Comparison of ENCODE assay signal across 8 cellular contexts in the genomic region with DNA sequence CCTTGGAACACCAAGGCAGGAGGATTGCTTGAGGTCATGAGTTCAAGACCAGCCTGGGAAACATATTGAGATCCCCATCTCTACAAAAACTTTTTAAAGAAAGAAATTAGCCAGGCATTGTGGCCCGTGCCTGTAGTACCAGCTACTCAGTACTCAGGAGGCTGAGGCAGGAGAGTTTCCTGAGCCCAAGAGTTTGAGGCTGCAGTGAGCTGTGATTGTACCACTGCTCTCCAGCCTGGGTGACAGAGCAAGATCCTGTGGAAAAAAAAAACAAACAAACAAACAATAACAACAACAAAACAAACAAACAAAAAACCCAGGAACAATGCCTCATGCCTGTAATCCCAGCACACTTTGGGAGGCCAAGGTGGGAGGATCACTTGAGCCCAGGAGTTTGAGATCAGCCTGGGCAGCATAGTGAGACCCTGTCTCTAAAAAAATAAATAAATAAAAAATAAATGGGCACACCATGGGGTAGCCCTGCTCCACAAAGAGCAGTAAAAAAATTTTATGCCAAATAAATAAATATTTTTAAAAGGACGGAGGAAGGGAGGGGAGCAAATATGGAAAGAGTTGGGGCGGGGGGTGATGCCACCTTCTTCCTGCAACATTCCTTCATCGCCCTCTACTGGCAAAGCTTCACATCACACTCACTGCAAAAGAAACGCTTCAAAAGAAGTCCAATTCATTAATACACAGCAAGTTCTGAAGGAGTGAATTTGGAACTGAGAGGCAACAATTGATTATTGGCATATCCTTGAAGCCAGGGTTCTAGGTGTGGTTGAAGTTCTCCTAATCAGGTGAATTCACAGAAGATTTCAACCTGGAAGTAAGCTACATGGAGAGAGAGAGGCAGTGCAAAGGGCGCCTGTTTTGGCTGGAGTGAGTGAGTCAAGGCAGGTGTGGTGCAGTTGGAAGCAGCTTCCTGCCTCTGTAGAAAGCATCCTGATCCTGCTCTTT. TPM values are rescaled to one million over a fixed set of nuclear protein-coding genes. Genes with fewer than 3 reads are reported as not detected.
DNase-seq lines count a peak whose midpoint lies in the region; ATAC-seq and TF ChIP-seq lines count a peak whose summit lies in the region.

No MANE protein-coding gene starts in this region.

- 32 to 33% methylated on average over 6 of the region's 6 CpGs for WGBS in heart right ventricle, 2 donors

- TF ChIP-seq CTCF in heart right ventricle (IDR thresholded peaks at IDR 0.05), result peak; percentile 76 to 92 (median 87)

- no peak overlapping the region for H3K27ac ChIP-seq in heart right ventricle

- no peaks in the 10 kb centered on the region for H3K9me3 ChIP-seq in heart right ventricle

- peaks cover 0 to 15% (median 0%) of the 10 kb centered on the region in 9 donors for H3K4me1 ChIP-seq in heart right ventricle

- H3K27me3 ChIP-seq in heart right ventricle, result peaks cover 0 to 3% (median 0%) of the 10 kb centered on the region in 7 donors

- no peaks in the 10 kb centered on the region for H3K36me3 ChIP-seq in heart right ventricle

- DNase-seq in NCI-H446 (lab: John Stamatoyannopoulos, UW) (peak; percentile 17 to 43), NCI-H446 treated with DMSO at 0.1 percent for 48 hours (lab: John Stamatoyannopoulos, UW) (no peak), HUDEP-2 (lab: John Stamatoyannopoulos, UW; ENCODE audit: unreplicated experiment in 76 of 76) (peak in 60 of 76 experiments; percentile 4 to 75 (median 40)), SK-N-DZ (ENCODE audit: low spot score) (peak; percentile 56), heart right ventricle (peak in 1 of 2 donors; percentile 74), sciatic nerve (ENCODE audit: low spot score) (peak; percentile 75)
- peak; percentile 69 for DNase-seq in activated naive CD4-positive, alpha-beta T cell treated with anti-CD3 and anti-CD28 coated beads, Interleukin-2, amount 50 U/mL, for 16 hours

- H3K4me3 ChIP-seq in heart right ventricle, result no peak overlapping the region

- peak; percentile 34 to 76 (median 54) for ATAC-seq in heart right ventricle
- ATAC-seq in sciatic nerve, result peak; percentile 77
- no peak for ATAC-seq in GM18907 (IDR thresholded peaks at IDR 0.05; ENCODE audit: unreplicated experiment)

- intact Hi-C loops in heart right ventricle (cut with DNase I) (loop anchor here in 9 of 10 donors (2.0 to 10.0 kb wide), 8 partner anchors 38 to 425 kb away; a partner anchor contains a TSS), sciatic nerve (cut with DNase I) (loop anchor here (5.0 to 10.0 kb wide), 2 partner anchors 65 to 417 kb away; no protein-coding TSS in a partner anchor)

RNA-seq across cellular contexts. Expression of a gene that starts 8.8 kb away (rescaled TPM):
- polyA plus RNA-seq in SK-N-DZ (2014; cell fraction: cytosol; rRNA removed), result 10.1 and 14.2 TPM in 2 replicates
- polyA plus RNA-seq in SK-N-DZ (2014; cell fraction: nucleus; rRNA removed), result 8.1 and 13.5 TPM in 2 replicates
- total RNA-seq in heart right ventricle, result 10 to 100 TPM; 39.9 to 60.6 (median 49.0) TPM
- polyA plus RNA-seq in heart right ventricle, result 10 to 100 TPM; 10.5 to 24.6 TPM
- 45.7 TPM for total RNA-seq in sciatic nerve

RNA-seq across cellular contexts. Expression of a gene that starts 37.8 kb away (rescaled TPM):
- 0.16 TPM in 1 of 2 replicates, not detected in the other for polyA plus RNA-seq in SK-N-DZ (2014; cell fraction: cytosol; rRNA removed)
- 0.04 and 0.52 TPM in 2 replicates for polyA plus RNA-seq in SK-N-DZ (2014; cell fraction: nucleus; rRNA removed)
- total RNA-seq in heart right ventricle (10 to 100 TPM in 2 of 10 donors, 1 to 10 TPM in 8; 2.4 to 19.6 (median 3.3) TPM), sciatic nerve (21.6 TPM)
- 1 to 10 TPM; 4.2 to 4.3 TPM for polyA plus RNA-seq in heart right ventricle
